Comparison of ENCODE assay signal across 1 cellular context in the genomic region with DNA sequence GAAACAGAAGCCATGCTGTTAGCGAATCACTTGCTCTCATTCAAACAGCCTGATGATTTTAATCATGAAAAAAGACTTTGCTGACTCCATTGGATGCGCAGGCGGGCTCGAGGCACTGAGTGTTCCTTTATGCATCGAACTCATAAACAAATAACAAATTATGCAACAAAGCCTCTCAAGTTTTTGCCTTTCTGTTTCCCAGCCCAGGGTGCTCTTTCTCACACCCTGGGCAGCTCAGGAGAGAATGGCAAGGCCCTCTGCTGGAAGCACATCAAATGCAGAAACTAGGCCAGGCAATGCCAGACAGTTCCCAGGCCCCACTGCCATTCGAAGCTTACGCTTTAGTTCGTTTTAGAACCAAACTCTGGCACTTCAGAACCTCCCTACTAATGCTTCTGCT.
TF ChIP-seq lines count a peak whose summit lies in the region.

No MANE protein-coding gene starts in this region.

TF ChIP-seq in H1, 55 proteins besides CTCF, POLR2A, EP300 and RAD21 (continued from another document):
- TF ChIP-seq TBP (IDR thresholded peaks at IDR 0.05; ENCODE audit: low read depth, low read length): no peak
- no peak for TF ChIP-seq BACH1 (IDR thresholded peaks at IDR 0.05; ENCODE audit: low read length)
- TF ChIP-seq GTF2F1 (IDR thresholded peaks at IDR 0.05; ENCODE audit: borderline replicate concordance, low read depth, low read length): no peak
- TF ChIP-seq CBX8 (IDR thresholded peaks at IDR 0.05; ENCODE audit: borderline replicate concordance, low read depth, low read length): no peak
